17 cellular contexts compared by ENCODE assay signal in the genomic region with DNA sequence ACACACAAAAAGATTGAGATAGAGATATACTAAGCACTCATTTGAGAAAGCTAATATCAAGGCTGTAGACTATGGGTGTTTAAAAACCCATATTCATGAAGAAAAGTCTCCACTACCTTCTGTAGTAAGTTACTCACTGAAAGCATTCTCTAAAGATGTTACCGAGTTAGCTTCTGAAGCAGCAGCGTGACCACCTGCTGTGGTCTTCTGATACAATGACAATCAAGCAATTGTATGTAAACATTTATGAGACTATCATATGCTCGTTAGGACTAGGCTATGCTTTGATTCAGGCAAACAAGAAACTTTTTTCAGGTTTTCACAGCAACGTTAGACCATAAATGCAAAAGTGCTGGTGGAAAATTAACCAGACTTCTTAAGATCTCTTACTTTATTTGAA. TPM values are rescaled to one million over a fixed set of nuclear protein-coding genes. Genes with fewer than 3 reads are reported as not detected.
DNase-seq lines count a peak whose midpoint lies in the region; ATAC-seq and TF ChIP-seq lines count a peak whose summit lies in the region.
"Had no signal": no experiment of that assay in that cellular context is flagged by ENCODE, and none has a peak within 500 bp of the region (broad histone marks: within the 10 kb centered on the region; RNA-seq: fewer than 3 reads in every experiment).

No MANE protein-coding gene starts in this region.

- DNase-seq in NCI-H1417 (lab: John Stamatoyannopoulos, UW) (peak in 2 of 3 experiments; percentile 5 to 15), NCI-H1417 treated with DMSO at 0.1 percent for 48 hours (lab: John Stamatoyannopoulos, UW) (no peak), left colon (no peak), psoas muscle (no peak), Peyer's patch (no peak)
- no peak for DNase-seq in NK-92 treated with Interleukin-12 subunit alpha and Interleukin-12 subunit beta, amount 100 ng/mL, for 24 hours (lab: John Stamatoyannopoulos, UW)
- DNase-seq: AML-193; Caco-2; CD4-positive, alpha-beta T cell; GOT3; H9; IMR-90 had no signal

- H3K27ac ChIP-seq in HEK293 (ENCODE audit: extremely low read depth, low read depth, low read length) = no peak overlapping the region
- peak overlapping the region; percentile 37 for H3K27ac ChIP-seq in psoas muscle
- no peak overlapping the region for H3K27ac ChIP-seq in Peyer's patch
- H3K27ac ChIP-seq: 22Rv1, A549, C4-2B had no signal

- intact Hi-C loops in left colon (cut with DNase I, micrococcal nuclease) = no loop called here
- intact Hi-C loops in psoas muscle (cut with DNase I) = loop anchor here in 1 of 2 donors (5.0 kb wide), 1 partner anchor 1850 kb away; no protein-coding TSS in a partner anchor

- TF ChIP-seq CTCF in HEK293 (tag by site-specific recombination; IDR thresholded peaks at IDR 0.05) = no peak
- no peak for TF ChIP-seq CTCF in psoas muscle (IDR thresholded peaks at IDR 0.05)
- TF ChIP-seq CTCF in Peyer's patch (IDR thresholded peaks at IDR 0.05) = no peak

- CTCF ChIA-PET in HEK293 (lab: Yijun Ruan, JAX) = no interaction called here

- H3K36me3 ChIP-seq in HEK293 (ENCODE audit: control insufficient read depth in 2 of 2, insufficient read depth in 1 of 2, low read length in 2 of 2) (peaks cover 0 to 7% of the 10 kb centered on the region in 2 experiments; a peak in 1 of 3 replicates), psoas muscle (ENCODE audit: insufficient read depth in 1 of 2, low read depth in 1 of 2) (peaks cover 0 to 38% of the 10 kb centered on the region in 2 donors), Peyer's patch (no peaks in the 10 kb centered on the region)

- no peak for TF ChIP-seq POLR2A in Peyer's patch (IDR thresholded peaks at IDR 0.05)

- H3K27me3 ChIP-seq in psoas muscle (ENCODE audit: insufficient read depth in 3 of 3, low read length in 2 of 3) (no peaks in the 10 kb centered on the region), Peyer's patch (no peaks in the 10 kb centered on the region)

- 49 to 80% (median 72%) methylated on average over 4 of the region's 4 CpGs for WGBS in psoas muscle, 3 donors

- H3K4me1 ChIP-seq in HEK293 (ENCODE audit: control insufficient read depth, insufficient read depth, low read length) (no peaks in the 10 kb centered on the region), psoas muscle (peaks cover 71% of the 10 kb centered on the region), Peyer's patch (peaks cover 0 to 2% (median 0%) of the 10 kb centered on the region in 4 donors)
- H3K4me1 ChIP-seq: Caco-2 had no signal

- H3K4me3 ChIP-seq in HEK293 (ENCODE audit: low read depth, low read length) (no peak overlapping the region), psoas muscle (no peak overlapping the region), Peyer's patch (no peak overlapping the region)
- H3K4me3 ChIP-seq: A549 had no signal

- ATAC-seq in left colon (peak; percentile 23), psoas muscle (no peak), HG02588 (IDR thresholded peaks at IDR 0.05; ENCODE audit: unreplicated experiment) (no peak)
- ATAC-seq: A549 had no signal

- POLR2A ChIA-PET in HEK293 (lab: Yijun Ruan, JAX) = no interaction called here

- no peaks in the 10 kb centered on the region for H3K9me3 ChIP-seq in HEK293 (ENCODE audit: control insufficient read depth, insufficient read depth, low read depth, low read length)
- H3K9me3 ChIP-seq in psoas muscle = no peaks in the 10 kb centered on the region
- H3K9me3 ChIP-seq in Peyer's patch = no peaks in the 10 kb centered on the region

TF ChIP-seq in HEK293, 187 proteins besides CTCF, POLR2A, EP300 and RAD21:
- TF ChIP-seq, protein P1, sequence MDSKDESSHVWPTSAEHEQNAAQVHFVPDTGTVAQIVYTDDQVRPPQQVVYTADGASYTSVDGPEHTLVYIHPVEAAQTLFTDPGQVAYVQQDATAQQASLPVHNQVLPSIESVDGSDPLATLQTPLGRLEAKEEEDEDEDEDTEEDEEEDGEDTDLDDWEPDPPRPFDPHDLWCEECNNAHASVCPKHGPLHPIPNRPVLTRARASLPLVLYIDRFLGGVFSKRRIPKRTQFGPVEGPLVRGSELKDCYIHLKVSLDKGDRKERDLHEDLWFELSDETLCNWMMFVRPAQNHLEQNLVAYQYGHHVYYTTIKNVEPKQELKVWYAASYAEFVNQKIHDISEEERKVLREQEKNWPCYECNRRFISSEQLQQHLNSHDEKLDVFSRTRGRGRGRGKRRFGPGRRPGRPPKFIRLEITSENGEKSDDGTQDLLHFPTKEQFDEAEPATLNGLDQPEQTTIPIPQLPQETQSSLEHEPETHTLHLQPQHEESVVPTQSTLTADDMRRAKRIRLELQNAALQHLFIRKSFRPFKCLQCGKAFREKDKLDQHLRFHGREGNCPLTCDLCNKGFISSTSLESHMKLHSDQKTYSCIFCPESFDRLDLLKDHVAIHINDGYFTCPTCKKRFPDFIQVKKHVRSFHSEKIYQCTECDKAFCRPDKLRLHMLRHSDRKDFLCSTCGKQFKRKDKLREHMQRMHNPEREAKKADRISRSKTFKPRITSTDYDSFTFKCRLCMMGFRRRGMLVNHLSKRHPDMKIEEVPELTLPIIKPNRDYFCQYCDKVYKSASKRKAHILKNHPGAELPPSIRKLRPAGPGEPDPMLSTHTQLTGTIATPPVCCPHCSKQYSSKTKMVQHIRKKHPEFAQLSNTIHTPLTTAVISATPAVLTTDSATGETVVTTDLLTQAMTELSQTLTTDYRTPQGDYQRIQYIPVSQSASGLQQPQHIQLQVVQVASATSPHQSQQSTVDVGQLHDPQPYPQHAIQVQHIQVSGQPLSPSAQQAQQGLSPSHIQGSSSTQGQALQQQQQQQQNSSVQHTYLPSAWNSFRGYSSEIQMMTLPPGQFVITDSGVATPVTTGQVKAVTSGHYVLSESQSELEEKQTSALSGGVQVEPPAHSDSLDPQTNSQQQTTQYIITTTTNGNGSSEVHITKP (tag by site-specific recombination; IDR thresholded peaks at IDR 0.05) = no peak
- no peak for TF ChIP-seq ZFP37 (tag by site-specific recombination; IDR thresholded peaks at IDR 0.05)
- TF ChIP-seq KLF17 (tag by site-specific recombination; IDR thresholded peaks at IDR 0.05) = no peak
- no peak for TF ChIP-seq ZNF501 (tag by site-specific recombination; IDR thresholded peaks at IDR 0.05)
- no peak for TF ChIP-seq ZNF112 (tag by site-specific recombination; IDR thresholded peaks at IDR 0.05)
- TF ChIP-seq REST (tag by site-specific recombination; IDR thresholded peaks at IDR 0.05) = no peak
- TF ChIP-seq KLF16 (tag by site-specific recombination; IDR thresholded peaks at IDR 0.05) = no peak
- TF ChIP-seq OSR2 (tag by site-specific recombination; IDR thresholded peaks at IDR 0.05) = peak; percentile 86
- TF ChIP-seq ZNF561 (tag by site-specific recombination; IDR thresholded peaks at IDR 0.05; ENCODE audit: borderline replicate concordance) = no peak

RNA-seq across cellular contexts. Expression of gene RHOBTB1, which starts 11.2 kb away (rescaled TPM):
- total RNA-seq in left colon (1 to 10 TPM; 4.3 to 7.6 TPM), psoas muscle (10 to 100 TPM; 20.8 to 47.4 (median 30.7) TPM), Peyer's patch (10 to 100 TPM in 3 of 4 donors, 1 to 10 TPM in 1; 5.1 to 15.7 (median 12.6) TPM)
- 10 to 100 TPM in 2 of 3 donors, 1 to 10 TPM in 1; 1.8 to 28.4 (median 13.6) TPM for polyA plus RNA-seq in psoas muscle
- total RNA-seq: CD4-positive, alpha-beta T cell had no signal

Comparison
In these comparisons a context has a peak if more than half of its experiments do, and no peak if none do; other contexts are left out.
1. DNase-seq: peak in NCI-H1417 (2 of 3); none in NCI-H1417 treated with DMSO at 0.1 percent for 48 hours (single experiment), left colon (0 of 2), psoas muscle (0 of 2), NK-92 treated with Interleukin-12 subunit alpha and Interleukin-12 subunit beta, amount 100 ng/mL, for 24 hours (single experiment) and Peyer's patch (0 of 3).